20 cellular contexts compared by ENCODE assay signal in genomic region chr14:69909831-69910550, GRCh38. TPM values are rescaled to one million over a fixed set of nuclear protein-coding genes. Genes with fewer than 3 reads are reported as not detected.
A peak's percentile ranks its signal among the peaks of the same experiment; 100 is the strongest.
DNase-seq lines count a peak whose midpoint lies in the region; ATAC-seq and TF ChIP-seq lines count a peak whose summit lies in the region.
"Had no signal": no experiment of that assay in that cellular context is flagged by ENCODE, and none has a peak within 500 bp of the region (broad histone marks: within the 10 kb centered on the region; RNA-seq: fewer than 3 reads in every experiment).

No MANE protein-coding gene starts in this region.

- H3K9me3 ChIP-seq in HAP-1 = no peaks in the 10 kb centered on the region
- H3K9me3 ChIP-seq: BLaER1 had no signal

- ATAC-seq in GM18498 (IDR thresholded peaks at IDR 0.05; ENCODE audit: unreplicated experiment) = no peak
- ATAC-seq in GM21360 (IDR thresholded peaks at IDR 0.05; ENCODE audit: unreplicated experiment) = no peak
- ATAC-seq: CD8-positive, alpha-beta T cell; GM12878; GM23338; K562 had no signal

- peak overlapping the region in 4 of 5 experiments; percentile 8 to 72 (median 52) for H3K27ac Mint-ChIP-seq in brain
- no peak overlapping the region for H3K27ac Mint-ChIP-seq in chondrocyte (ENCODE audit: unreplicated experiment)
- H3K27ac Mint-ChIP-seq: CD14-positive monocyte; CD8-positive, alpha-beta T cell; GM23338 had no signal

- H3K36me3 Mint-ChIP-seq in brain (peaks cover 3% of the 10 kb centered on the region), chondrocyte (ENCODE audit: low read depth) (no peaks in the 10 kb centered on the region)
- H3K36me3 Mint-ChIP-seq: CD14-positive monocyte; CD8-positive, alpha-beta T cell had no signal

- H3K4me1 ChIP-seq in HAP-1 = no peaks in the 10 kb centered on the region
- H3K4me1 ChIP-seq: BLaER1 had no signal

- no peak overlapping the region for H3K4me3 ChIP-seq in dorsolateral prefrontal cortex
- no peak overlapping the region for H3K4me3 ChIP-seq in HAP-1
- H3K4me3 ChIP-seq: BLaER1, GM12878, GM23338, K562 had no signal

- no peaks in the 10 kb centered on the region for H3K9me3 Mint-ChIP-seq in brain
- H3K9me3 Mint-ChIP-seq in chondrocyte (ENCODE audit: low read depth) = no peaks in the 10 kb centered on the region
- H3K9me3 Mint-ChIP-seq: CD14-positive monocyte; CD8-positive, alpha-beta T cell; GM23338 had no signal

- no peaks in the 10 kb centered on the region for H3K36me3 ChIP-seq in HAP-1 (replicated peaks)
- H3K36me3 ChIP-seq: BLaER1 had no signal

- peaks cover 6% of the 10 kb centered on the region for H3K27me3 Mint-ChIP-seq in brain
- H3K27me3 Mint-ChIP-seq in chondrocyte (ENCODE audit: low read depth) = peaks cover 18% of the 10 kb centered on the region

- TF ChIP-seq CTCF in brain (conservative IDR thresholded peaks at IDR 0.05) (no peak), dorsolateral prefrontal cortex (IDR thresholded peaks at IDR 0.05 in 54 of 56, conservative IDR thresholded peaks at IDR 0.05 in 2 of 56; ENCODE audit: low read depth in 1 of 56, partially characterized antibody in 56 of 56) (no peak), chondrocyte (IDR thresholded peaks at IDR 0.05) (no peak)

- H3K4me3 Mint-ChIP-seq in brain (peak overlapping the region in 1 of 5 experiments; percentile 3), chondrocyte (ENCODE audit: unreplicated experiment) (no peak overlapping the region)
- H3K4me3 Mint-ChIP-seq: CD14-positive monocyte; CD8-positive, alpha-beta T cell; GM23338 had no signal

- intact Hi-C loops in dorsolateral prefrontal cortex (cut with DNase I) = loop anchor here in 1 of 2 donors (5.0 kb wide), 1 partner anchor 47 kb away; no protein-coding TSS in a partner anchor

- H3K27ac ChIP-seq in dorsolateral prefrontal cortex (peak overlapping the region in 57 of 59 donors; percentile 13 to 98 (median 86)), temporal lobe (ENCODE audit: low read depth, low read length) (peak overlapping the region; percentile 80)
- H3K27ac ChIP-seq: BLaER1 had no signal

- H3K4me1 Mint-ChIP-seq in brain (peaks cover 20% of the 10 kb centered on the region), chondrocyte (ENCODE audit: low read depth) (no peaks in the 10 kb centered on the region)
- H3K4me1 Mint-ChIP-seq: CD14-positive monocyte, GM23338 had no signal

- DNase-seq in NCI-H1694 (lab: John Stamatoyannopoulos, UW) (peak; percentile 41), dorsolateral prefrontal cortex (no peak), HAP-1 (ENCODE audit: low spot score in 2 of 2) (no peak), chondrocyte (ENCODE audit: low spot score) (no peak)
- DNase-seq: ACHN; AML-193; Calu3; CD8-positive, alpha-beta T cell; DMS79 treated with DMSO at 0.1 percent for 48 hours; H7; IMR-90 had no signal

- H3K27me3 ChIP-seq in dorsolateral prefrontal cortex (peaks cover 0 to 4% (median 0%) of the 10 kb centered on the region in 45 donors), HAP-1 (ENCODE audit: low read depth) (peaks cover 7% of the 10 kb centered on the region)
- H3K27me3 ChIP-seq: BLaER1 had no signal

- in situ Hi-C loops in HAP-1 (cut with MboI; ENCODE audit: low sequenced_read_pairs) = no loop called here

RNA-seq across cellular contexts. Expression of gene SMOC1, which starts 30.8 kb away (rescaled TPM):
- polyA plus RNA-seq in brain (ENCODE audit: insufficient read depth, low read depth, low replicate concordance) = 44.8 TPM
- 10 to 100 TPM in 119 of 120 experiments, 1 to 10 TPM in 1; 7.9 to 85.1 (median 34.1) TPM for total RNA-seq in dorsolateral prefrontal cortex
- 22.6 TPM for total RNA-seq in temporal lobe
- 0.41 to 1.7 TPM (median 1.1 TPM) in 3 replicates for total RNA-seq in chondrocyte
- total RNA-seq: CD8-positive, alpha-beta T cell had no signal
- polyA plus RNA-seq: CD14-positive monocyte, K562 had no signal
